In genomic region chr1:8690253-8690525, GRCh38 we compare ENCODE assay signal across 2 cellular contexts.
TF ChIP-seq lines count a peak whose summit lies in the region.

No MANE protein-coding gene starts in this region.

TF ChIP-seq in GM12878, 131 proteins besides CTCF, POLR2A, EP300 and RAD21 (continued from another document):
- no peak for TF ChIP-seq SMAD1 (IDR thresholded peaks at IDR 0.05; ENCODE audit: low read depth, partially characterized antibody)
TF ChIP-seq in GM12878: peak in this region for 0.

TF ChIP-seq in SK-N-SH, 30 proteins besides CTCF, POLR2A, EP300 and RAD21:
- TF ChIP-seq REST (IDR thresholded peaks at IDR 0.05; ENCODE audit: low read depth, low read length) (no peak), USF1 (IDR thresholded peaks at IDR 0.05; ENCODE audit: borderline replicate concordance, low read depth) (no peak), NRF1 (IDR thresholded peaks at IDR 0.05; ENCODE audit: low read depth, low read length) (no peak), MAX (IDR thresholded peaks at IDR 0.05; ENCODE audit: low read depth) (no peak), ELF1 (IDR thresholded peaks at IDR 0.05) (no peak), TCF12 (IDR thresholded peaks at IDR 0.05) (no peak), PBX3 (IDR thresholded peaks at IDR 0.05) (no peak), GATA2 (CRISPR knock-in tag; IDR thresholded peaks at IDR 0.05) (no peak), JUND (IDR thresholded peaks at IDR 0.05) (no peak), TEAD4 (IDR thresholded peaks at IDR 0.05; ENCODE audit: borderline replicate concordance, insufficient read depth) (no peak), FOSL2 (IDR thresholded peaks at IDR 0.05; ENCODE audit: borderline replicate concordance, low read depth) (no peak), RXRA (IDR thresholded peaks at IDR 0.05; ENCODE audit: borderline replicate concordance, low read depth) (no peak), RFX5 (IDR thresholded peaks at IDR 0.05; ENCODE audit: low read length) (no peak), MEF2A (IDR thresholded peaks at IDR 0.05; ENCODE audit: borderline replicate concordance, low read depth) (no peak), TAF1 (IDR thresholded peaks at IDR 0.05; ENCODE audit: borderline replicate concordance, low read depth, low read length) (no peak), SMC3 (IDR thresholded peaks at IDR 0.05; ENCODE audit: low read depth, low read length) (no peak), IRF3 (IDR thresholded peaks at IDR 0.05; ENCODE audit: low read depth, low read length) (no peak), GABPA (IDR thresholded peaks at IDR 0.05; ENCODE audit: low read depth) (no peak), FOXJ3 (CRISPR knock-in tag; IDR thresholded peaks at IDR 0.05) (no peak), CHD2 (IDR thresholded peaks at IDR 0.05; ENCODE audit: low read length, partially characterized antibody) (no peak)
